In genomic region chr18:73861771-73862170, GRCh38 we compare ENCODE assay signal across 17 cellular contexts.
DNase-seq lines count a peak whose midpoint lies in the region; ATAC-seq and TF ChIP-seq lines count a peak whose summit lies in the region.
"Had no signal": no experiment of that assay in that cellular context is flagged by ENCODE, and none has a peak within 500 bp of the region (broad histone marks: within the 10 kb centered on the region; RNA-seq: fewer than 3 reads in every experiment).

No MANE protein-coding gene starts in this region.

- H3F3A ChIP-seq in Loucy (ENCODE audit: low read depth) = no peaks in the 10 kb centered on the region

- H3K9ac ChIP-seq in Loucy (ENCODE audit: low read depth, low read length, poor library complexity, severe bottlenecking) = peak overlapping the region; percentile 54
- no peak overlapping the region for H3K9ac ChIP-seq in colonic mucosa (ENCODE audit: low read depth in 2 of 2, low read length in 2 of 2)

- peak overlapping the region; percentile 60 for H3K4me2 ChIP-seq in Loucy (ENCODE audit: low read depth, low read length, poor library complexity, severe bottlenecking)

- H3K9me3 ChIP-seq in Loucy (ENCODE audit: insufficient read depth, low read depth, low read length) (no peaks in the 10 kb centered on the region), MG63 (no peaks in the 10 kb centered on the region), colonic mucosa (no peaks in the 10 kb centered on the region)

- H3K4me3 Mint-ChIP-seq in stimulated activated naive CD8-positive, alpha-beta T cell treated with anti-CD3 and anti-CD28 coated beads, Interleukin-15, amount 100 ng/mL, for 72 hours = no peak overlapping the region
- H3K4me3 Mint-ChIP-seq: CD4-positive, alpha-beta T cell; H9 had no signal

- H3K27me3 ChIP-seq in Loucy (ENCODE audit: insufficient read depth, low read length, poor library complexity, severe bottlenecking) (no peaks in the 10 kb centered on the region), MG63 (no peaks in the 10 kb centered on the region), colonic mucosa (no peaks in the 10 kb centered on the region)

- H3K27me3 Mint-ChIP-seq in stimulated activated naive CD8-positive, alpha-beta T cell treated with anti-CD3 and anti-CD28 coated beads, Interleukin-15, amount 100 ng/mL, for 72 hours = peaks cover 24% of the 10 kb centered on the region
- H3K27me3 Mint-ChIP-seq: CD4-positive, alpha-beta T cell had no signal

- TF ChIP-seq CTCF in Loucy (conservative IDR thresholded peaks at IDR 0.05; ENCODE audit: low read length) (no peak), colonic mucosa (IDR thresholded peaks at IDR 0.05) (no peak)

- H3K79me2 ChIP-seq in Loucy (ENCODE audit: insufficient read depth, low read length) = no peaks in the 10 kb centered on the region

- H3K4me1 ChIP-seq in Loucy (ENCODE audit: insufficient read depth, low read length, poor library complexity, severe bottlenecking) (peaks cover 23% of the 10 kb centered on the region), colonic mucosa (no peaks in the 10 kb centered on the region)

- H3K4me3 ChIP-seq in Loucy (ENCODE audit: low read length, poor library complexity, severe bottlenecking) = no peak overlapping the region
- H3K4me3 ChIP-seq in MG63 = no peak overlapping the region
- H3K4me3 ChIP-seq in colonic mucosa = no peak overlapping the region

- no peaks in the 10 kb centered on the region for H4K20me1 ChIP-seq in Loucy (ENCODE audit: insufficient read depth, low read length, poor library complexity, severe bottlenecking)

- peak overlapping the region; percentile 63 for H2AFZ ChIP-seq in Loucy (ENCODE audit: low read length)

- H3K4me1 Mint-ChIP-seq in stimulated activated naive CD8-positive, alpha-beta T cell treated with anti-CD3 and anti-CD28 coated beads, Interleukin-15, amount 100 ng/mL, for 72 hours = no peaks in the 10 kb centered on the region

- H3K9me2 ChIP-seq in Loucy (replicated peaks; ENCODE audit: low read depth, low read length) = no peaks in the 10 kb centered on the region

- H3K27ac Mint-ChIP-seq in stimulated activated naive CD8-positive, alpha-beta T cell treated with anti-CD3 and anti-CD28 coated beads, Interleukin-15, amount 100 ng/mL, for 72 hours = no peak overlapping the region
- H3K27ac Mint-ChIP-seq: CD4-positive, alpha-beta T cell; H9 had no signal

- no peak overlapping the region for H3K27ac ChIP-seq in colonic mucosa

- ATAC-seq in stimulated activated naive CD8-positive, alpha-beta T cell treated with anti-CD3 and anti-CD28 coated beads, Interleukin-15, amount 100 ng/mL, for 72 hours = peak; percentile 30
- ATAC-seq in stimulated activated naive CD8-positive, alpha-beta T cell treated with anti-CD3 and anti-CD28 coated beads, Interleukin-15, Interleukin-2, amounts not matched to agents 100 U/mL and 50 U/mL, for 24 hours = no peak
- ATAC-seq in GM18520 (IDR thresholded peaks at IDR 0.05; ENCODE audit: unreplicated experiment) = no peak
- ATAC-seq: HepG2 had no signal

- no peak for DNase-seq in stimulated activated naive CD8-positive, alpha-beta T cell treated with anti-CD3 and anti-CD28 coated beads, Interleukin-15, amount 100 ng/mL, for 72 hours
- no peak for DNase-seq in stimulated activated naive CD8-positive, alpha-beta T cell treated with anti-CD3 and anti-CD28 coated beads, Interleukin-15, Interleukin-2, amounts not matched to agents 100 U/mL and 50 U/mL, for 24 hours
- peak; percentile 31 for DNase-seq in OCI-M1 (lab: John Stamatoyannopoulos, UW)
- no peak for DNase-seq in MG63
- no peak for DNase-seq in colonic mucosa
- DNase-seq: 8988T; AML-193; C1 segment of cervical spinal cord; Calu3; CD4-positive, alpha-beta T cell; DMS79; EL; GOT3; H9 had no signal

- no peaks in the 10 kb centered on the region for H3K9me3 Mint-ChIP-seq in stimulated activated naive CD8-positive, alpha-beta T cell treated with anti-CD3 and anti-CD28 coated beads, Interleukin-15, amount 100 ng/mL, for 72 hours
- H3K9me3 Mint-ChIP-seq: CD4-positive, alpha-beta T cell had no signal

- intact Hi-C loops in colonic mucosa (cut with DNase I) = no loop called here

- no peaks in the 10 kb centered on the region for H3K36me3 ChIP-seq in Loucy (ENCODE audit: insufficient read depth, low read length)
- no peaks in the 10 kb centered on the region for H3K36me3 ChIP-seq in MG63
- H3K36me3 ChIP-seq in colonic mucosa = no peaks in the 10 kb centered on the region
